ENCODE assay signal across 15 cellular contexts in genomic region chr19:29945433-29945832, GRCh38. TPM values are rescaled to one million over a fixed set of nuclear protein-coding genes. Genes with fewer than 3 reads are reported as not detected.
DNase-seq lines count a peak whose midpoint lies in the region; ATAC-seq lines count a peak whose summit lies in the region.
"Had no signal": no experiment of that assay in that cellular context is flagged by ENCODE, and none has a peak within 500 bp of the region (broad histone marks: within the 10 kb centered on the region; RNA-seq: fewer than 3 reads in every experiment).

No MANE protein-coding gene starts in this region.

- no peak overlapping the region for H2BK5ac ChIP-seq in mesendoderm (ENCODE audit: low read length)

- no peaks in the 10 kb centered on the region for H3K36me3 ChIP-seq in mesendoderm (ENCODE audit: control insufficient read depth, insufficient read depth, low read length)
- H3K36me3 ChIP-seq: left ventricle myocardium inferior, pancreas, thyroid gland had no signal

- peaks cover 49% of the 10 kb centered on the region for H3K79me2 ChIP-seq in mesendoderm (ENCODE audit: control insufficient read depth, insufficient read depth, low read length)

- H3K4ac ChIP-seq in mesendoderm (ENCODE audit: low read depth, low read length): no peak overlapping the region

- no peak overlapping the region for H4K8ac ChIP-seq in mesendoderm (ENCODE audit: low read depth, low read length)

- no peak overlapping the region for H3K23ac ChIP-seq in mesendoderm (ENCODE audit: low read length)

- WGBS in mesendoderm (ENCODE audit: extremely low coverage, insufficient coverage, low lambda C conversion rate): no CpG with 5 or more reads among the region's 4 CpGs

- no peak overlapping the region for H3K4me2 ChIP-seq in mesendoderm (ENCODE audit: low read length)

- H4K5ac ChIP-seq in mesendoderm (ENCODE audit: low read length): no peak overlapping the region

- H3K36me3 Mint-ChIP-seq in stimulated activated naive CD8-positive, alpha-beta T cell treated with anti-CD3 and anti-CD28 coated beads, Interleukin-15, Interleukin-2, amounts not matched to agents 100 ng/mL and 50 ng/mL, for 24 hours (ENCODE audit: low read depth): peaks cover 44% of the 10 kb centered on the region
- H3K36me3 Mint-ChIP-seq in activated T-helper 2 cell treated with anti-CD3 and anti-CD28 coated beads, Interferon-gamma antibody, Interleukin-2, Interleukin-4, amounts not matched to agents 10 μg/mL and 5 μg/mL and 100 μg/mL, durations not matched to agents 14 hours and 24 hours and 36 hours (ENCODE audit: low read depth): peaks cover 52% of the 10 kb centered on the region
- H3K36me3 Mint-ChIP-seq: IgD-negative memory B cell had no signal

- peak overlapping the region; percentile 85 for H3K27ac Mint-ChIP-seq in stimulated activated naive CD8-positive, alpha-beta T cell treated with anti-CD3 and anti-CD28 coated beads, Interleukin-15, Interleukin-2, amounts not matched to agents 100 ng/mL and 50 ng/mL, for 24 hours
- peak overlapping the region; percentile 69 for H3K27ac Mint-ChIP-seq in activated T-helper 2 cell treated with anti-CD3 and anti-CD28 coated beads, Interferon-gamma antibody, Interleukin-2, Interleukin-4, amounts not matched to agents 10 μg/mL and 5 μg/mL and 100 μg/mL, durations not matched to agents 14 hours and 24 hours and 36 hours

- H2BK120ac ChIP-seq in mesendoderm (ENCODE audit: low read depth, low read length): no peak overlapping the region

- no peaks in the 10 kb centered on the region for H3K4me1 ChIP-seq in mesendoderm (ENCODE audit: control insufficient read depth, low read depth, low read length)

- H3K4me3 Mint-ChIP-seq in stimulated activated naive CD8-positive, alpha-beta T cell treated with anti-CD3 and anti-CD28 coated beads, Interleukin-15, Interleukin-2, amounts not matched to agents 100 ng/mL and 50 ng/mL, for 24 hours: peak overlapping the region; percentile 99
- H3K4me3 Mint-ChIP-seq in activated T-helper 2 cell treated with anti-CD3 and anti-CD28 coated beads, Interferon-gamma antibody, Interleukin-2, Interleukin-4, amounts not matched to agents 10 μg/mL and 5 μg/mL and 100 μg/mL, durations not matched to agents 14 hours and 24 hours and 36 hours (ENCODE audit: low read depth): peak overlapping the region; percentile 53

- intact Hi-C loops in activated T-helper 2 cell treated with anti-CD3 and anti-CD28 coated beads, Interferon-gamma antibody, Interleukin-2, Interleukin-4, amounts not matched to agents 10 μg/mL and 5 μg/mL and 100 μg/mL, durations not matched to agents 14 hours and 24 hours and 36 hours (cut with micrococcal nuclease): loop anchor here (10.0 kb wide), 2 partner anchors 281 to 341 kb away; partner anchors contain the start of genes PLEKHF1 and POP4

- H3K4me3 ChIP-seq in mesendoderm (ENCODE audit: low read length): no peak overlapping the region
- H3K4me3 ChIP-seq: HAP-1, left ventricle myocardium inferior, pancreas, thyroid gland had no signal

- ATAC-seq in stimulated activated naive CD8-positive, alpha-beta T cell treated with anti-CD3 and anti-CD28 coated beads, Interleukin-15, Interleukin-2, amounts not matched to agents 100 U/mL and 50 U/mL, for 24 hours: no peak
- ATAC-seq in GM18873 (IDR thresholded peaks at IDR 0.05; ENCODE audit: low FRiP score, unreplicated experiment) (no peak), HG03571 (IDR thresholded peaks at IDR 0.05; ENCODE audit: unreplicated experiment) (no peak)
- ATAC-seq: pancreas had no signal

- no peak overlapping the region for H2BK15ac ChIP-seq in mesendoderm (replicated peaks; ENCODE audit: low read depth)

- H3K27ac ChIP-seq in mesendoderm (ENCODE audit: low read depth, low read length): no peak overlapping the region
- H3K27ac ChIP-seq: C4-2B, left ventricle myocardium inferior, pancreas had no signal

- no peak overlapping the region for H3K9ac ChIP-seq in mesendoderm (ENCODE audit: low read length)

- H3K18ac ChIP-seq in mesendoderm (ENCODE audit: low read length): no peak overlapping the region

- peaks cover 5% of the 10 kb centered on the region for H3K9me3 Mint-ChIP-seq in stimulated activated naive CD8-positive, alpha-beta T cell treated with anti-CD3 and anti-CD28 coated beads, Interleukin-15, Interleukin-2, amounts not matched to agents 100 ng/mL and 50 ng/mL, for 24 hours
- H3K9me3 Mint-ChIP-seq in activated T-helper 2 cell treated with anti-CD3 and anti-CD28 coated beads, Interferon-gamma antibody, Interleukin-2, Interleukin-4, amounts not matched to agents 10 μg/mL and 5 μg/mL and 100 μg/mL, durations not matched to agents 14 hours and 24 hours and 36 hours: peaks cover 6% of the 10 kb centered on the region
- H3K9me3 Mint-ChIP-seq: IgD-negative memory B cell had no signal

- no peak overlapping the region for H2AK5ac ChIP-seq in mesendoderm (ENCODE audit: low read length)

- H3K4me1 Mint-ChIP-seq in stimulated activated naive CD8-positive, alpha-beta T cell treated with anti-CD3 and anti-CD28 coated beads, Interleukin-15, Interleukin-2, amounts not matched to agents 100 ng/mL and 50 ng/mL, for 24 hours (ENCODE audit: low read depth): peaks cover 69% of the 10 kb centered on the region
- peaks cover 54% of the 10 kb centered on the region for H3K4me1 Mint-ChIP-seq in activated T-helper 2 cell treated with anti-CD3 and anti-CD28 coated beads, Interferon-gamma antibody, Interleukin-2, Interleukin-4, amounts not matched to agents 10 μg/mL and 5 μg/mL and 100 μg/mL, durations not matched to agents 14 hours and 24 hours and 36 hours (ENCODE audit: low read depth)

- DNase-seq in stimulated activated naive CD8-positive, alpha-beta T cell treated with anti-CD3 and anti-CD28 coated beads, Interleukin-15, Interleukin-2, amounts not matched to agents 100 U/mL and 50 U/mL, for 24 hours: no peak
- DNase-seq in activated T-helper 2 cell treated with anti-CD3 and anti-CD28 coated beads, Interferon-gamma antibody, Interleukin-2, Interleukin-4, amounts not matched to agents 10 μg/mL and 5 μg/mL and 100 μg/mL, durations not matched to agents 14 hours and 24 hours and 36 hours (ENCODE audit: low spot score): no peak
- no peak for DNase-seq in mesendoderm
- no peak for DNase-seq in T1000 (lab: John Stamatoyannopoulos, UW)
- DNase-seq in SW 1271 (lab: John Stamatoyannopoulos, UW): no peak
- DNase-seq: dermis blood vessel endothelial cell, left ventricle myocardium inferior, pancreas, thyroid gland had no signal

- H3K79me1 ChIP-seq in mesendoderm (ENCODE audit: low read length): peaks cover 7% of the 10 kb centered on the region

- H3K27me3 Mint-ChIP-seq in stimulated activated naive CD8-positive, alpha-beta T cell treated with anti-CD3 and anti-CD28 coated beads, Interleukin-15, Interleukin-2, amounts not matched to agents 100 ng/mL and 50 ng/mL, for 24 hours: no peaks in the 10 kb centered on the region
- no peaks in the 10 kb centered on the region for H3K27me3 Mint-ChIP-seq in activated T-helper 2 cell treated with anti-CD3 and anti-CD28 coated beads, Interferon-gamma antibody, Interleukin-2, Interleukin-4, amounts not matched to agents 10 μg/mL and 5 μg/mL and 100 μg/mL, durations not matched to agents 14 hours and 24 hours and 36 hours (ENCODE audit: low read depth)
- H3K27me3 Mint-ChIP-seq: IgD-negative memory B cell had no signal

- peak overlapping the region; percentile 15 for H3K56ac ChIP-seq in mesendoderm (ENCODE audit: low read length)

- no peaks in the 10 kb centered on the region for H3K27me3 ChIP-seq in mesendoderm (ENCODE audit: insufficient read depth, low read length, poor library complexity)
- H3K27me3 ChIP-seq: pancreas, thyroid gland had no signal

RNA-seq across cellular contexts. Expression of gene URI1, which starts 3.4 kb away (rescaled TPM):
- 55.6 and 56.8 TPM in 2 replicates for total RNA-seq in activated T-helper 2 cell treated with anti-CD3 and anti-CD28 coated beads, Interferon-gamma antibody, Interleukin-2, Interleukin-4, amounts not matched to agents 10 μg/mL and 5 μg/mL and 100 μg/mL, durations not matched to agents 14 hours and 24 hours and 36 hours
- 50.9 TPM for polyA plus RNA-seq in mesendoderm (2013, experiment 1 of 2)
- 50.8 TPM for polyA plus RNA-seq in mesendoderm (2013, experiment 2 of 2)
